In genomic region chr9:113112706-113113510, GRCh38 we compare ENCODE assay signal across 8 cellular contexts. TPM values are rescaled to one million over a fixed set of nuclear protein-coding genes. Genes with fewer than 3 reads are reported as not detected.
DNase-seq lines count a peak whose midpoint lies in the region; ATAC-seq and TF ChIP-seq lines count a peak whose summit lies in the region.
"Not testable (repeated sequence)": the region's sequence is repeated elsewhere in the genome, so short reads cannot be mapped to it uniquely, and the experiment has no call there.

No MANE protein-coding gene starts in this region.

- DNase-seq in HS-27A (ENCODE audit: low read depth) (peak; percentile 2), SJCRH30 (peak; percentile 12 to 43), MCF 10A (ENCODE audit: unreplicated experiment) (peak; percentile 86)
- DNase-seq in heart left ventricle; osteoblast (ENCODE audit: insufficient read length, low spot score, missing footprints): not testable (repeated sequence)

- TF ChIP-seq CTCF in MCF 10A (IDR thresholded peaks at IDR 0.05; ENCODE audit: unreplicated experiment) (peak; percentile 11), heart left ventricle (IDR thresholded peaks at IDR 0.05) (peak in 9 of 12 donors; percentile 16 to 58 (median 38))
- not testable (repeated sequence) for TF ChIP-seq CTCF in osteoblast (IDR thresholded peaks at IDR 0.05; ENCODE audit: extremely low read depth, low read depth, low read length)

- H3K9me3 ChIP-seq in SJCRH30 (replicated peaks); heart left ventricle; osteoblast (ENCODE audit: low read depth, low read length): not testable (repeated sequence)

- not testable (repeated sequence) for H3K27me3 Mint-ChIP-seq in MCF 10A (ENCODE audit: insufficient read depth, unreplicated experiment)

- not testable (repeated sequence) for H3K9me3 Mint-ChIP-seq in MCF 10A (ENCODE audit: unreplicated experiment)

- H3K79me2 ChIP-seq in ACC112 (ENCODE audit: control insufficient read depth, insufficient read depth, low read length, unreplicated experiment); osteoblast (ENCODE audit: insufficient read depth, low read length): not testable (repeated sequence)

- peak overlapping the region; percentile 55 for H3K27ac ChIP-seq in ACC112 (ENCODE audit: low read depth, low read length)
- not testable (repeated sequence) for H3K27ac ChIP-seq in SJCRH30; heart left ventricle; osteoblast (ENCODE audit: low read depth, low read length)

- TF ChIP-seq POLR2A in heart left ventricle (IDR thresholded peaks at IDR 0.05) = not testable (repeated sequence)

- ATAC-seq in GM18867 (IDR thresholded peaks at IDR 0.05; ENCODE audit: unreplicated experiment) (peak; percentile 66), HG02571 (IDR thresholded peaks at IDR 0.05; ENCODE audit: unreplicated experiment) (peak; percentile 60), heart left ventricle (peak; percentile 56 to 83 (median 82))

- CTCF ChIA-PET in MCF 10A (lab: Yijun Ruan, JAX) = interaction anchor here (0.6 to 2.4 kb wide), 41 partner anchors 12 to 1346 kb away, joined by 3 to 44 read pairs (median 4); partner anchors contain the start of genes FKBP15, SLC31A1 and SLC31A2

- not testable (repeated sequence) for H3K36me3 ChIP-seq in ACC112 (ENCODE audit: insufficient read depth, low read length); SJCRH30; heart left ventricle; osteoblast (ENCODE audit: insufficient read depth, low read length)

- BruUV-seq in MCF 10A (replicated peaks; lab: Mats Ljungman, UMichigan) = not testable (repeated sequence)

- not testable (repeated sequence) for H3K4me1 Mint-ChIP-seq in MCF 10A (ENCODE audit: insufficient read depth, unreplicated experiment)

- H2AFZ ChIP-seq in ACC112 (ENCODE audit: low read length, unreplicated experiment) = not testable (repeated sequence)
- H2AFZ ChIP-seq in osteoblast (ENCODE audit: low read length) = peak overlapping the region; percentile 71

- H3K4me2 ChIP-seq in osteoblast (ENCODE audit: insufficient read depth, low read length) = peak overlapping the region; percentile 66

- not testable (repeated sequence) for H3K36me3 Mint-ChIP-seq in MCF 10A (ENCODE audit: insufficient read depth, unreplicated experiment)

- not testable (repeated sequence) for H3K27ac Mint-ChIP-seq in MCF 10A (ENCODE audit: low read depth, unreplicated experiment)

- not testable (repeated sequence) for H3K4me1 ChIP-seq in ACC112 (ENCODE audit: control insufficient read depth, insufficient read depth, low read length, unreplicated experiment); SJCRH30; osteoblast (ENCODE audit: insufficient read depth, low read length)
- peaks cover 0 to 12% (median 0%) of the 10 kb centered on the region in 12 donors for H3K4me1 ChIP-seq in heart left ventricle

- H3K27me3 ChIP-seq in ACC112 (ENCODE audit: insufficient read depth, low read length); SJCRH30; heart left ventricle; osteoblast (ENCODE audit: insufficient read depth, low read length): not testable (repeated sequence)

- H3K4me3 Mint-ChIP-seq in MCF 10A (ENCODE audit: unreplicated experiment) = peak overlapping the region; percentile 29

- not testable (repeated sequence) for H4K20me1 ChIP-seq in osteoblast (ENCODE audit: insufficient read depth, low read length)

- intact Hi-C loops in MCF 10A (cut with micrococcal nuclease) = loop anchor here (5.0 kb wide), 3 partner anchors 141 to 544 kb away; no protein-coding TSS in a partner anchor
- intact Hi-C loops in heart left ventricle (cut with DNase I) = loop anchor here in 7 of 10 donors (5.0 kb wide), 2 partner anchors 186 to 191 kb away; no protein-coding TSS in a partner anchor

- H3K4me3 ChIP-seq in ACC112 (ENCODE audit: low read depth, low read length) = peak overlapping the region; percentile 65
- H3K4me3 ChIP-seq in SJCRH30 = peak overlapping the region; percentile 20; the same call in 1 of the 2 replicates
- not testable (repeated sequence) for H3K4me3 ChIP-seq in heart left ventricle
- peak overlapping the region; percentile 47 for H3K4me3 ChIP-seq in osteoblast (ENCODE audit: insufficient read depth, low read length)

- 0 to 3% (median 1%) methylated on average over 2 to 10 of the region's 54 CpGs for WGBS in heart left ventricle, 4 donors

- POLR2A ChIA-PET in MCF 10A (lab: Yijun Ruan, JAX) = interaction anchor here (2.1 kb wide), 1 partner anchor 39 kb away, joined by 9 read pairs; no protein-coding TSS in a partner anchor

RNA-seq across cellular contexts. Expression of gene SLC31A2, which starts 37.9 kb away (rescaled TPM):
- total RNA-seq in SJCRH30 (2014; rRNA removed; shearing (Covaris generic)) = 21.6 and 23.0 TPM in 2 replicates
- total RNA-seq in MCF 10A (2022) (14.9 and 16.1 TPM in 2 replicates), heart left ventricle (10 to 100 TPM in 6 of 9 donors, 1 to 10 TPM in 3; 5.2 to 26.4 (median 13.8) TPM), osteoblast (23.0 and 24.6 TPM in 2 replicates)
- polyA plus RNA-seq in heart left ventricle = 10 to 100 TPM in 1 of 2 donors, 1 to 10 TPM in 1; 9.6 to 17.8 TPM

RNA-seq across cellular contexts. Expression of gene ZFP37, which starts 56.4 kb away (rescaled TPM):
- 9.4 and 10.1 TPM in 2 replicates for total RNA-seq in SJCRH30 (2014; rRNA removed; shearing (Covaris generic))
- 3.5 and 4.0 TPM in 2 replicates for total RNA-seq in MCF 10A (2022)
- total RNA-seq in heart left ventricle = 1 to 10 TPM in 5 of 9 donors, under 1 TPM in 4; 0.51 to 3.1 (median 1.0) TPM
- polyA plus RNA-seq in heart left ventricle = 1 to 10 TPM in 1 of 2 donors, under 1 TPM in 1; 0.34 to 1.1 TPM
- 3.2 and 3.3 TPM in 2 replicates for total RNA-seq in osteoblast
